Comparison of ENCODE assay signal across 21 cellular contexts in genomic region chr2:10453899-10454298, GRCh38. TPM values are rescaled to one million over a fixed set of nuclear protein-coding genes. Genes with fewer than 3 reads are reported as not detected.
DNase-seq lines count a peak whose midpoint lies in the region; ATAC-seq, FAIRE-seq and TF ChIP-seq lines count a peak whose summit lies in the region.
"Had no signal": no experiment of that assay in that cellular context is flagged by ENCODE, and none has a peak within 500 bp of the region (broad histone marks: within the 10 kb centered on the region; RNA-seq: fewer than 3 reads in every experiment).

No MANE protein-coding gene starts in this region.

- TF ChIP-seq CTCF in natural killer cell (IDR thresholded peaks at IDR 0.05) (no peak), esophagus muscularis mucosa (IDR thresholded peaks at IDR 0.05) (no peak), prostate gland (IDR thresholded peaks at IDR 0.05) (no peak), lower leg skin (IDR thresholded peaks at IDR 0.05) (no peak), D721Med (IDR thresholded peaks at IDR 0.05; ENCODE audit: insufficient read depth, missing control alignments) (no peak)

- H3K36me3 Mint-ChIP-seq in natural killer cell treated with Interleukin-12 subunit alpha and Interleukin-12 subunit beta and Interleukin-15 and Interleukin-18, amount 100 ng/mL, for 72 hours = no peaks in the 10 kb centered on the region
- H3K36me3 Mint-ChIP-seq in natural killer cell = no peaks in the 10 kb centered on the region
- H3K36me3 Mint-ChIP-seq: naive thymus-derived CD8-positive, alpha-beta T cell had no signal

- peaks cover 4 to 7% of the 10 kb centered on the region in 2 donors for H3K27me3 Mint-ChIP-seq in natural killer cell treated with Interleukin-12 subunit alpha and Interleukin-12 subunit beta and Interleukin-15 and Interleukin-18, amount 100 ng/mL, for 72 hours
- H3K27me3 Mint-ChIP-seq in natural killer cell (ENCODE audit: low read depth in 2 of 2) = peaks cover 0 to 10% of the 10 kb centered on the region in 2 donors

- no peaks in the 10 kb centered on the region for H3K27me3 ChIP-seq in esophagus muscularis mucosa
- H3K27me3 ChIP-seq in prostate gland (replicated peaks; ENCODE audit: insufficient read depth) = no peaks in the 10 kb centered on the region
- H3K27me3 ChIP-seq: pancreas had no signal

- peaks cover 25 to 60% (median 55%) of the 10 kb centered on the region in 4 donors for H3K4me1 ChIP-seq in esophagus muscularis mucosa
- peaks cover 24% of the 10 kb centered on the region for H3K4me1 ChIP-seq in prostate gland (replicated peaks)

- TF ChIP-seq EP300 in esophagus muscularis mucosa (IDR thresholded peaks at IDR 0.05) = no peak

- no peak for FAIRE-seq in D721Med (lab: Jason Lieb, UNC)
- FAIRE-seq: endometrium, GM19239, pancreas had no signal

- H3K9me3 Mint-ChIP-seq in natural killer cell treated with Interleukin-12 subunit alpha and Interleukin-12 subunit beta and Interleukin-15 and Interleukin-18, amount 100 ng/mL, for 72 hours = no peaks in the 10 kb centered on the region
- no peaks in the 10 kb centered on the region for H3K9me3 Mint-ChIP-seq in natural killer cell
- H3K9me3 Mint-ChIP-seq: activated naive CD4-positive, alpha-beta T cell treated with anti-CD3 and anti-CD28 coated beads for 36 hours; dendritic cell treated with granulocyte-macrophage colony-stimulating factor and Interleukin-4, amounts not matched to agents 40 ng/mL and 50 ng/mL, for 4 days; naive thymus-derived CD8-positive, alpha-beta T cell had no signal

- peak; percentile 53 for DNase-seq in natural killer cell treated with Interleukin-12 subunit alpha and Interleukin-12 subunit beta and Interleukin-15 and Interleukin-18, amount 100 ng/mL, for 72 hours (ENCODE audit: low spot score)
- DNase-seq in natural killer cell (no peak), esophagus muscularis mucosa (ENCODE audit: extremely low spot score) (no peak), prostate gland (ENCODE audit: low spot score) (no peak), lower leg skin (ENCODE audit: low spot score in 2 of 2) (no peak), D721Med (ENCODE audit: insufficient read length, low spot score) (no peak)
- DNase-seq: activated CD4-positive, alpha-beta T cell treated with anti-CD3 and anti-CD28 coated beads, Interleukin-2, amount 50 U/mL, for 1 hour; activated naive CD4-positive, alpha-beta T cell treated with anti-CD3 and anti-CD28 coated beads for 36 hours; Calu3; EL; IMR-90; midbrain; naive thymus-derived CD8-positive, alpha-beta T cell; NCI-H1105 treated with DMSO at 0.1 percent for 48 hours; NCI-H774; pancreas had no signal

- no peak overlapping the region for H3K4me3 ChIP-seq in esophagus muscularis mucosa
- no peak overlapping the region for H3K4me3 ChIP-seq in prostate gland
- no peak overlapping the region for H3K4me3 ChIP-seq in lower leg skin (ENCODE audit: low read depth, poor library complexity, severe bottlenecking)
- H3K4me3 ChIP-seq: pancreas had no signal

- TF ChIP-seq POLR2A in esophagus muscularis mucosa (IDR thresholded peaks at IDR 0.05; ENCODE audit: low read depth) = no peak
- TF ChIP-seq POLR2A in prostate gland (IDR thresholded peaks at IDR 0.05) = no peak
- TF ChIP-seq POLR2A in lower leg skin (IDR thresholded peaks at IDR 0.05) = no peak

- H3K36me3 ChIP-seq in esophagus muscularis mucosa (no peaks in the 10 kb centered on the region), prostate gland (no peaks in the 10 kb centered on the region)
- H3K36me3 ChIP-seq: pancreas had no signal

- H3K4me3 Mint-ChIP-seq in natural killer cell treated with Interleukin-12 subunit alpha and Interleukin-12 subunit beta and Interleukin-15 and Interleukin-18, amount 100 ng/mL, for 72 hours = no peak overlapping the region
- H3K4me3 Mint-ChIP-seq in natural killer cell = no peak overlapping the region
- H3K4me3 Mint-ChIP-seq: activated naive CD4-positive, alpha-beta T cell treated with anti-CD3 and anti-CD28 coated beads for 36 hours; dendritic cell treated with granulocyte-macrophage colony-stimulating factor and Interleukin-4, amounts not matched to agents 40 ng/mL and 50 ng/mL, for 4 days had no signal

- WGBS in esophagus muscularis mucosa = 93% methylated on average over 9 of the region's 9 CpGs
- 51% methylated on average over 8 of the region's 9 CpGs for WGBS in prostate gland
- 58 to 74% methylated on average over 5 to 9 of the region's 9 CpGs for WGBS in lower leg skin, 2 donors

- peaks cover 0 to 3% of the 10 kb centered on the region in 2 donors for H3K4me1 Mint-ChIP-seq in natural killer cell treated with Interleukin-12 subunit alpha and Interleukin-12 subunit beta and Interleukin-15 and Interleukin-18, amount 100 ng/mL, for 72 hours (ENCODE audit: low read depth in 2 of 2)
- H3K4me1 Mint-ChIP-seq in natural killer cell = peaks cover 0 to 10% of the 10 kb centered on the region in 2 donors

- intact Hi-C loops in natural killer cell (cut with micrococcal nuclease) = no loop called here
- intact Hi-C loops in esophagus muscularis mucosa (cut with DNase I) = no loop called here
- intact Hi-C loops in prostate gland (cut with DNase I) = no loop called here
- intact Hi-C loops in lower leg skin (cut with DNase I; ENCODE audit: low total_unique reads) = no loop called here

- H3K27ac ChIP-seq in esophagus muscularis mucosa (replicated peaks in 1 of 4) = peak overlapping the region; percentile 71 to 79 (median 76)
- H3K27ac ChIP-seq in prostate gland = peak overlapping the region; percentile 47 to 71
- H3K27ac ChIP-seq: pancreas had no signal

- ATAC-seq in natural killer cell treated with Interleukin-12 subunit alpha and Interleukin-12 subunit beta and Interleukin-15 and Interleukin-18, amount 100 ng/mL, for 72 hours = peak in 1 of 2 donors; percentile 2
- no peak for ATAC-seq in natural killer cell
- no peak for ATAC-seq in HG02981 (IDR thresholded peaks at IDR 0.05; ENCODE audit: unreplicated experiment)
- no peak for ATAC-seq in GM18498 (IDR thresholded peaks at IDR 0.05; ENCODE audit: unreplicated experiment)
- ATAC-seq: naive thymus-derived CD8-positive, alpha-beta T cell; pancreas had no signal

- no peak overlapping the region for H3K27ac Mint-ChIP-seq in natural killer cell treated with Interleukin-12 subunit alpha and Interleukin-12 subunit beta and Interleukin-15 and Interleukin-18, amount 100 ng/mL, for 72 hours
- H3K27ac Mint-ChIP-seq in natural killer cell = no peak overlapping the region
- H3K27ac Mint-ChIP-seq: activated naive CD4-positive, alpha-beta T cell treated with anti-CD3 and anti-CD28 coated beads for 36 hours; dendritic cell treated with granulocyte-macrophage colony-stimulating factor and Interleukin-4, amounts not matched to agents 40 ng/mL and 50 ng/mL, for 4 days had no signal

- no peaks in the 10 kb centered on the region for H3K9me3 ChIP-seq in esophagus muscularis mucosa
- H3K9me3 ChIP-seq in prostate gland = no peaks in the 10 kb centered on the region
- H3K9me3 ChIP-seq: pancreas had no signal

RNA-seq across cellular contexts. Expression of gene ODC1, which starts 5.8 kb away (rescaled TPM):
- 100 to 1,000 TPM in 1 of 2 donors, 10 to 100 TPM in 1; 91.5 to 206 TPM for total RNA-seq in natural killer cell treated with Interleukin-12 subunit alpha and Interleukin-12 subunit beta and Interleukin-15 and Interleukin-18, amount 100 ng/mL, for 72 hours
- 10 to 100 TPM; 38.7 to 85.4 (median 43.8) TPM for total RNA-seq in natural killer cell
- 100 to 1,000 TPM; 105 to 142 (median 121) TPM for total RNA-seq in esophagus muscularis mucosa
- total RNA-seq in prostate gland = 100 to 1,000 TPM; 147 to 261 TPM
- 10 to 100 TPM; 11.5 to 19.7 (median 17.8) TPM for total RNA-seq in lower leg skin
